8 cellular contexts compared by ENCODE assay signal in the genomic region with DNA sequence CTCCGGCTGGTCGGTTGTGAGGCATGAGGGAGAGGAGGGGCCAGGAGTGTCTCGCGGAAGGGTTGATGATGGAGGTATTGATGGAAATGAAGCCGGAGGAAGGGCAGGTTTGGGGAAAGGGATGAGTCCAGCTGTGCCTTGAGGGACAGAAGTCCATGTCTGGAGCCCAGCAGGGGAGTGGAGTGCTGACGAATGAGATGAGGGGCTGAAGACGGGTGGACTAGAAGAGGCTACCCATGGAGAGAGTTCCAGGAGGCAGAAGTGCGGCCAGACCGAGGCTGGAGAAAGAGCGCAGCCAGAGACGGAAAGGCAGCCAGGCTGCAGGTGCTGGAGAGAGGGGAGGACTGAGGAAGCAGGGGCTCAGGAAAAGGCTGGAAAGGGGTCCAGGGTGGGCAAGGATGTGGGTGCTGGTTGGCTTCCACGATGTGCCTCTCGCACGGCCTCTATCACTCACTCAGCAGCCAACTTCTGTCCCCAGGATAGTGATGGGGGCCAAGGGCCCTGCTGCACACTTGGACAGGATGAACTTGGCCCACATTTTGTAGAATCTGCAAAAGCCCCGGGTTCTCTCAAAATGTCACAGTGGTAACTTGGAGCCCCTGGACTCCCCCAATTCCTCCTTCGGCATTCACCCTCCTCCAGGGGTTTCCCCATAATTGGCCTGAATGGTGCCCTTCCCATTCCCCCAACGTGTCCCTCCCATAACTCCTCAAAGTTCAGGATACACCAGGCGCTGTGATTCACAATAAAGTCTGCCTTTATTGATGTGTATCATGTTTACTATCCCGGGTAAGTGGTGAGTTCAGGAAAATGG. TPM values are rescaled to one million over a fixed set of nuclear protein-coding genes. Genes with fewer than 3 reads are reported as not detected.
DNase-seq lines count a peak whose midpoint lies in the region; ATAC-seq and TF ChIP-seq lines count a peak whose summit lies in the region.

No MANE protein-coding gene starts in this region.

- H3K4me1 ChIP-seq in IMR-90 (ENCODE audit: control insufficient read depth, insufficient read depth, low read length) = peaks cover 5% of the 10 kb centered on the region
- H3K4me1 ChIP-seq in mucosa of stomach (ENCODE audit: control insufficient read depth, insufficient read depth, low read length) = peaks cover 15% of the 10 kb centered on the region

- no peaks in the 10 kb centered on the region for H3K9me3 Mint-ChIP-seq in central memory CD8-positive, alpha-beta T cell

- H3K79me1 ChIP-seq in IMR-90 (ENCODE audit: low read depth in 1 of 2, low read length in 2 of 2) = peaks cover under 1 to 52% of the 10 kb centered on the region in 2 experiments

- peak overlapping the region; percentile 83 for H3K4me3 Mint-ChIP-seq in central memory CD8-positive, alpha-beta T cell

- peak overlapping the region; percentile 87 for H3K9ac ChIP-seq in IMR-90 (ENCODE audit: low read depth, low read length)
- H3K9ac ChIP-seq in mucosa of stomach (ENCODE audit: low read length) = peak overlapping the region; percentile 93

- peak overlapping the region; percentile 96 for H3K23ac ChIP-seq in IMR-90 (ENCODE audit: low read depth, low read length)

- BruUV-seq in IMR-90 (replicated peaks; lab: Mats Ljungman, UMichigan) = no TSS peak

- DNase-seq in AG10803 (ENCODE audit: low read depth) (no peak), IMR-90 (no peak), NOMO-1 treated with dmso at 0.1 percent for 144 hours (lab: John Stamatoyannopoulos, UW; ENCODE audit: unreplicated experiment) (no peak), COLO829 (ENCODE audit: low spot score) (no peak), cerebellar nuclear complex (lab: John Stamatoyannopoulos, UW) (no peak), erythroblast (lab: John Stamatoyannopoulos, UW) (no peak)
- no peak for DNase-seq in central memory CD8-positive, alpha-beta T cell (ENCODE audit: low spot score in 2 of 2)

- H3K36me3 ChIP-seq in IMR-90 (ENCODE audit: control insufficient read depth, insufficient read depth, low read length) (peaks cover 9% of the 10 kb centered on the region), mucosa of stomach (ENCODE audit: control insufficient read depth, insufficient read depth, low read length) (peaks cover 6% of the 10 kb centered on the region)

- intact Hi-C loops in IMR-90 (cut with micrococcal nuclease) = no loop called here

- peak overlapping the region; percentile 89 for H3K27ac ChIP-seq in IMR-90 (ENCODE audit: insufficient read depth, low read length)

- POLR2A ChIA-PET in IMR-90 (lab: Charles Lee; ENCODE audit: unreplicated experiment) = interaction anchor here (0.5 to 1.9 kb wide), 6 partner anchors 9 to 295 kb away, joined by 3 to 5 read pairs (median 4); no protein-coding TSS in a partner anchor

- 0 out of 2 replicates have a peak, but pooled peaks cover 4% of the 10 kb centered on the region for H4K20me1 ChIP-seq in IMR-90 (ENCODE audit: insufficient read depth, low read length)

- WGBS in IMR-90 (ENCODE audit: extremely low coverage in 2 of 2, insufficient read length in 1 of 2), 2 experiments = 17% methylated on average over 8 of the region's 19 CpGs; no CpG with 5 or more reads in 1 of the 2 experiments

- peak; percentile 10 for ATAC-seq in IMR-90 (ENCODE audit: low read depth)
- ATAC-seq in central memory CD8-positive, alpha-beta T cell (replicated peaks; ENCODE audit: extremely low read depth, poor library complexity, severe bottlenecking) = no peak

- H3K9me1 ChIP-seq in IMR-90 (ENCODE audit: insufficient read depth, low read length) = peaks cover 9% of the 10 kb centered on the region

- H3K4me2 ChIP-seq in IMR-90 (ENCODE audit: low read depth, low read length) = peak overlapping the region; percentile 94

- TF ChIP-seq CTCF in AG10803 (conservative IDR thresholded peaks at IDR 0.05; ENCODE audit: low read length) = no peak
- no peak for TF ChIP-seq CTCF in IMR-90 (conservative IDR thresholded peaks at IDR 0.05; ENCODE audit: low read depth, low read length)

- no peaks in the 10 kb centered on the region for H3K27me3 ChIP-seq in IMR-90 (ENCODE audit: control insufficient read depth, insufficient read depth, low read length)
- H3K27me3 ChIP-seq in mucosa of stomach (ENCODE audit: control insufficient read depth, insufficient read depth, low read length) = no peaks in the 10 kb centered on the region

- CTCF ChIA-PET in IMR-90 (lab: Yijun Ruan, JAX) = interaction anchor here (1.2 kb wide), 1 partner anchor 19 kb away, joined by 4 read pairs; no protein-coding TSS in a partner anchor

- peaks cover 2% of the 10 kb centered on the region for H3K27me3 Mint-ChIP-seq in central memory CD8-positive, alpha-beta T cell

- H3K56ac ChIP-seq in IMR-90 (ENCODE audit: extremely low read depth, insufficient read depth, low read length) = peak overlapping the region; percentile 77

- H3K9me3 ChIP-seq in IMR-90 (ENCODE audit: control insufficient read depth, insufficient read depth, low read length) (no peaks in the 10 kb centered on the region), mucosa of stomach (ENCODE audit: control insufficient read depth, low read length) (no peaks in the 10 kb centered on the region)

- no peak for TF ChIP-seq POLR2A in IMR-90 (IDR thresholded peaks at IDR 0.05; ENCODE audit: low read depth, low read length)
- TF ChIP-seq POLR2A in erythroblast (IDR thresholded peaks at IDR 0.05; ENCODE audit: low read length) = no peak

- H3K4me3 ChIP-seq in AG10803 (ENCODE audit: low read length) (peak overlapping the region; percentile 87), IMR-90 (ENCODE audit: insufficient read depth, low read depth, low read length) (peak overlapping the region; percentile 82), mucosa of stomach (ENCODE audit: low read length) (peak overlapping the region; percentile 72)

- peak overlapping the region; percentile 87 for H3K27ac Mint-ChIP-seq in central memory CD8-positive, alpha-beta T cell (ENCODE audit: low read depth)

- peak overlapping the region; percentile 95 for H4K91ac ChIP-seq in IMR-90 (ENCODE audit: insufficient read depth, low read depth, low read length)

- dilution Hi-C loops in IMR-90 (cut with HindIII; ENCODE audit: low sequenced_read_pairs, unreplicated experiment) = no loop called here

- H3K4ac ChIP-seq in IMR-90 (ENCODE audit: low read depth, low read length) = peak overlapping the region; percentile 99

- peak overlapping the region; percentile 98 for H4K5ac ChIP-seq in IMR-90 (ENCODE audit: low read depth, low read length)

- peaks cover 25% of the 10 kb centered on the region for H3K4me1 Mint-ChIP-seq in central memory CD8-positive, alpha-beta T cell

- H2BK5ac ChIP-seq in IMR-90 (ENCODE audit: low read depth, low read length, poor library complexity, severe bottlenecking) = peak overlapping the region; percentile 71

- H3K18ac ChIP-seq in IMR-90 (ENCODE audit: low read depth, low read length) = peak overlapping the region; percentile 68

- TF ChIP-seq RAD21 in IMR-90 (IDR thresholded peaks at IDR 0.05; ENCODE audit: low read length) = no peak

- peak overlapping the region; percentile 73 for H2BK20ac ChIP-seq in IMR-90 (ENCODE audit: low read depth, low read length)

- peak overlapping the region; percentile 97 for H2AFZ ChIP-seq in IMR-90 (replicated peaks; ENCODE audit: low read length, poor library complexity)

- H3K14ac ChIP-seq in IMR-90 (replicated peaks; ENCODE audit: low read depth, low read length) = peak overlapping the region; percentile 100

- H2AK5ac ChIP-seq in IMR-90 (ENCODE audit: low read depth, low read length) = peak overlapping the region; percentile 96

- peaks cover 7% of the 10 kb centered on the region for H3K36me3 Mint-ChIP-seq in central memory CD8-positive, alpha-beta T cell (ENCODE audit: insufficient read depth)

- H2AK9ac ChIP-seq in IMR-90 (replicated peaks; ENCODE audit: low read depth, low read length, poor library complexity) = peak overlapping the region; percentile 97

- peak overlapping the region; percentile 93 for H2BK120ac ChIP-seq in IMR-90 (ENCODE audit: low read depth, low read length)

- in situ Hi-C loops in IMR-90 (cut with MboI; ENCODE audit: low sequenced_read_pairs) = no loop called here

- H2BK15ac ChIP-seq in IMR-90 (ENCODE audit: low read depth, low read length) = peak overlapping the region; percentile 59; the same call in 2 of the 3 replicates

- H4K8ac ChIP-seq in IMR-90 (ENCODE audit: low read depth in 2 of 2, low read length in 2 of 2) = peak overlapping the region; percentile 95 to 98

TF ChIP-seq in IMR-90, 13 proteins besides CTCF, POLR2A, EP300 and RAD21 (continues in another document):
- no peak for TF ChIP-seq CHD1 (IDR thresholded peaks at IDR 0.05; ENCODE audit: low read depth, low read length)
- TF ChIP-seq, protein P1, sequence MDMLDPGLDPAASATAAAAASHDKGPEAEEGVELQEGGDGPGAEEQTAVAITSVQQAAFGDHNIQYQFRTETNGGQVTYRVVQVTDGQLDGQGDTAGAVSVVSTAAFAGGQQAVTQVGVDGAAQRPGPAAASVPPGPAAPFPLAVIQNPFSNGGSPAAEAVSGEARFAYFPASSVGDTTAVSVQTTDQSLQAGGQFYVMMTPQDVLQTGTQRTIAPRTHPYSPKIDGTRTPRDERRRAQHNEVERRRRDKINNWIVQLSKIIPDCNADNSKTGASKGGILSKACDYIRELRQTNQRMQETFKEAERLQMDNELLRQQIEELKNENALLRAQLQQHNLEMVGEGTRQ (IDR thresholded peaks at IDR 0.05; ENCODE audit: low read depth, low read length) = no peak
- TF ChIP-seq RCOR1 (IDR thresholded peaks at IDR 0.05; ENCODE audit: insufficient replicate concordance, low read length) = no peak
- no peak for TF ChIP-seq CEBPB (IDR thresholded peaks at IDR 0.05; ENCODE audit: low read depth, low read length)
- no peak for TF ChIP-seq BHLHE40 (IDR thresholded peaks at IDR 0.05; ENCODE audit: low read depth, low read length)
- TF ChIP-seq RFX5 (IDR thresholded peaks at IDR 0.05; ENCODE audit: low read depth, low read length) = no peak
- TF ChIP-seq MAFK (IDR thresholded peaks at IDR 0.05; ENCODE audit: low read depth, low read length) = no peak

RNA-seq across cellular contexts. Expression of a gene that starts 0.6 kb away (rescaled TPM):
- total RNA-seq in IMR-90 (2012; rRNA removed) = 215 and 227 TPM in 2 replicates
- polyA plus RNA-seq in IMR-90 (2012; rRNA removed) = 215 and 258 TPM in 2 replicates
- polyA plus RNA-seq in IMR-90 (2012; cell fraction: cytosol; rRNA removed) = 163 and 323 TPM in 2 replicates
- polyA plus RNA-seq in IMR-90 (2012; cell fraction: nucleus; rRNA removed; ENCODE audit: low replicate concordance) = 385 and 588 TPM in 2 replicates

RNA-seq across cellular contexts. Expression of a gene that starts 7.0 kb away (rescaled TPM):
- not detected in 2 replicates for total RNA-seq in IMR-90 (2012; rRNA removed)
- 0.02 and 0.03 TPM in 2 replicates for polyA plus RNA-seq in IMR-90 (2012; rRNA removed)
- 0.02 TPM in 1 of 2 replicates, not detected in the other for polyA plus RNA-seq in IMR-90 (2012; cell fraction: cytosol; rRNA removed)
- 0.03 and 0.13 TPM in 2 replicates for polyA plus RNA-seq in IMR-90 (2012; cell fraction: nucleus; rRNA removed; ENCODE audit: low replicate concordance)

RNA-seq across cellular contexts. Expression of a gene that starts 7.3 kb away (rescaled TPM):
- 5.9 and 7.2 TPM in 2 replicates for total RNA-seq in IMR-90 (2012; rRNA removed)
- polyA plus RNA-seq in IMR-90 (2012; rRNA removed) = 64.9 and 67.6 TPM in 2 replicates
- polyA plus RNA-seq in IMR-90 (2012; cell fraction: cytosol; rRNA removed) = 56.9 and 92.5 TPM in 2 replicates
- 54.7 and 75.9 TPM in 2 replicates for polyA plus RNA-seq in IMR-90 (2012; cell fraction: nucleus; rRNA removed; ENCODE audit: low replicate concordance)

RNA-seq across cellular contexts. Expression of a gene that starts 58.7 kb away (rescaled TPM):
- total RNA-seq in IMR-90 (2012; rRNA removed) = 0.36 and 0.56 TPM in 2 replicates
- polyA plus RNA-seq in IMR-90 (2012; rRNA removed) = 0.79 and 0.86 TPM in 2 replicates
- polyA plus RNA-seq in IMR-90 (2012; cell fraction: cytosol; rRNA removed) = 0.32 and 1.0 TPM in 2 replicates
- 0.34 and 0.54 TPM in 2 replicates for polyA plus RNA-seq in IMR-90 (2012; cell fraction: nucleus; rRNA removed; ENCODE audit: low replicate concordance)
